In genomic region chr17:1365445-1366039, GRCh38 we compare ENCODE assay signal across 8 cellular contexts. TPM values are rescaled to one million over a fixed set of nuclear protein-coding genes. Genes with fewer than 3 reads are reported as not detected.
DNase-seq lines count a peak whose midpoint lies in the region; ATAC-seq and TF ChIP-seq lines count a peak whose summit lies in the region.

No MANE protein-coding gene starts in this region.

- peak overlapping the region in 1 of 2 donors; percentile 7 for H3K27ac Mint-ChIP-seq in activated naive CD4-positive, alpha-beta T cell treated with anti-CD3 and anti-CD28 coated beads, Interleukin-2, amount 50 U/mL, for 72 hours
- H3K27ac Mint-ChIP-seq in osteocyte (ENCODE audit: unreplicated experiment) = peak overlapping the region; percentile 44

- peak; percentile 88 for TF ChIP-seq CTCF in osteocyte (IDR thresholded peaks at IDR 0.05)

- H3K9me3 ChIP-seq in SJSA1 (replicated peaks) = no peaks in the 10 kb centered on the region

- peaks cover 55% of the 10 kb centered on the region for H3K4me1 Mint-ChIP-seq in osteocyte (ENCODE audit: unreplicated experiment)

- H3K4me3 Mint-ChIP-seq in osteocyte (ENCODE audit: unreplicated experiment) = no peak overlapping the region

- H3K36me3 Mint-ChIP-seq in activated naive CD4-positive, alpha-beta T cell treated with anti-CD3 and anti-CD28 coated beads, Interleukin-2, amount 50 U/mL, for 72 hours = peaks cover 0 to 8% of the 10 kb centered on the region in 2 donors
- peaks cover 13% of the 10 kb centered on the region for H3K36me3 Mint-ChIP-seq in osteocyte (ENCODE audit: unreplicated experiment)

- H3K27me3 Mint-ChIP-seq in osteocyte (ENCODE audit: unreplicated experiment) = no peaks in the 10 kb centered on the region

- no peak overlapping the region for H3K4me3 ChIP-seq in SJSA1

- no peaks in the 10 kb centered on the region for H3K9me3 Mint-ChIP-seq in activated naive CD4-positive, alpha-beta T cell treated with anti-CD3 and anti-CD28 coated beads, Interleukin-2, amount 50 U/mL, for 72 hours
- H3K9me3 Mint-ChIP-seq in osteocyte (ENCODE audit: unreplicated experiment) = no peaks in the 10 kb centered on the region

- DNase-seq in ELR (ENCODE audit: low read depth) = peak; percentile 90
- DNase-seq in MV-4-11 (lab: John Stamatoyannopoulos, UW) = peak; percentile 72
- DNase-seq in SJSA1 (ENCODE audit: low read depth in 1 of 2, low spot score in 2 of 2) = peak; percentile 55 to 62
- peak in 1 of 2 donors; percentile 43 for DNase-seq in activated naive CD4-positive, alpha-beta T cell treated with anti-CD3 and anti-CD28 coated beads, Interleukin-2, amount 50 U/mL, for 72 hours (ENCODE audit: low spot score in 2 of 2)
- peak; percentile 42 for DNase-seq in glomerular endothelial cell (ENCODE audit: extremely low read depth, low read depth, low spot score)
- DNase-seq in osteocyte (ENCODE audit: extremely low spot score, unreplicated experiment) = no peak

- H3K36me3 ChIP-seq in SJSA1 = peaks cover 59% of the 10 kb centered on the region

- no peaks in the 10 kb centered on the region for H3K27me3 ChIP-seq in SJSA1 (replicated peaks)

- ATAC-seq in activated naive CD4-positive, alpha-beta T cell treated with anti-CD3 and anti-CD28 coated beads, Interleukin-2, amount 50 U/mL, for 72 hours = peak; percentile 60 to 83
- ATAC-seq in GM19467 (IDR thresholded peaks at IDR 0.05; ENCODE audit: unreplicated experiment) (no peak), HG02763 (IDR thresholded peaks at IDR 0.05; ENCODE audit: unreplicated experiment) (no peak)

- no peak overlapping the region for H3K27ac ChIP-seq in SJSA1

- H3K4me1 ChIP-seq in SJSA1 (replicated peaks) = peaks cover 28% of the 10 kb centered on the region

RNA-seq across cellular contexts. Expression of gene YWHAE, which starts 34.5 kb away (rescaled TPM):
- total RNA-seq in SJSA1 (2014; rRNA removed; shearing (Covaris generic)) = 370 and 490 TPM in 2 replicates
- 100 to 1,000 TPM; 301 to 497 TPM for total RNA-seq in activated naive CD4-positive, alpha-beta T cell treated with anti-CD3 and anti-CD28 coated beads, Interleukin-2, amount 50 U/mL, for 72 hours
- total RNA-seq in glomerular endothelial cell (1,081 and 1,114 TPM in 2 replicates), osteocyte (458 and 476 TPM in 2 replicates)

Comparison
In these comparisons a context has a peak if more than half of its experiments do, and no peak if none do; other contexts are left out.
1. ATAC-seq: peak in activated naive CD4-positive, alpha-beta T cell treated with anti-CD3 and anti-CD28 coated beads, Interleukin-2, amount 50 U/mL, for 72 hours (2 of 2); none in GM19467 (single experiment) and HG02763 (single experiment).